Comparison of ENCODE assay signal across 9 cellular contexts in genomic region chr2:211745295-211746097, GRCh38.
DNase-seq lines count a peak whose midpoint lies in the region; ATAC-seq, FAIRE-seq and TF ChIP-seq lines count a peak whose summit lies in the region.
"Had no signal": no experiment of that assay in that cellular context is flagged by ENCODE, and none has a peak within 500 bp of the region (broad histone marks: within the 10 kb centered on the region; RNA-seq: fewer than 3 reads in every experiment).

No MANE protein-coding gene starts in this region.

- H3K4me3 ChIP-seq in heart left ventricle (no peak overlapping the region), gastrocnemius medialis (no peak overlapping the region)

- no peaks in the 10 kb centered on the region for H3K4me1 Mint-ChIP-seq in activated naive CD8-positive, alpha-beta T cell treated with anti-CD3 and anti-CD28 coated beads for 36 hours

- H3K4me3 Mint-ChIP-seq in activated naive CD8-positive, alpha-beta T cell treated with anti-CD3 and anti-CD28 coated beads for 36 hours = no peak overlapping the region
- H3K4me3 Mint-ChIP-seq: dendritic cell treated with granulocyte-macrophage colony-stimulating factor and Interleukin-4, amounts not matched to agents 40 ng/mL and 50 ng/mL, for 4 days had no signal

- H3K27me3 Mint-ChIP-seq in activated naive CD8-positive, alpha-beta T cell treated with anti-CD3 and anti-CD28 coated beads for 36 hours = peaks cover 3% of the 10 kb centered on the region
- H3K27me3 Mint-ChIP-seq: dendritic cell treated with granulocyte-macrophage colony-stimulating factor and Interleukin-4, amounts not matched to agents 40 ng/mL and 50 ng/mL, for 4 days had no signal

- H3K4me1 ChIP-seq in heart left ventricle (peaks cover 0 to 10% (median 0%) of the 10 kb centered on the region in 12 donors), gastrocnemius medialis (peaks cover 0 to 5% of the 10 kb centered on the region in 2 donors)

- peak; percentile 72 for FAIRE-seq in G401.6 (lab: Jason Lieb, UNC)

- 31 to 37% (median 35%) methylated on average over 4 of the region's 4 CpGs for WGBS in heart left ventricle, 4 donors

- ATAC-seq in HG03457 (IDR thresholded peaks at IDR 0.05; ENCODE audit: unreplicated experiment) (peak; percentile 96), heart left ventricle (peak; percentile 85 to 94 (median 86)), gastrocnemius medialis (peak in 1 of 2 donors; percentile 74)

- no peaks in the 10 kb centered on the region for H3K27me3 ChIP-seq in heart left ventricle
- no peaks in the 10 kb centered on the region for H3K27me3 ChIP-seq in gastrocnemius medialis

- H3K9me3 ChIP-seq in heart left ventricle = no peaks in the 10 kb centered on the region
- H3K9me3 ChIP-seq in gastrocnemius medialis = no peaks in the 10 kb centered on the region

- no peaks in the 10 kb centered on the region for H3K36me3 Mint-ChIP-seq in activated naive CD8-positive, alpha-beta T cell treated with anti-CD3 and anti-CD28 coated beads for 36 hours

- H3K27ac ChIP-seq in heart left ventricle (no peak overlapping the region), gastrocnemius medialis (no peak overlapping the region)

- TF ChIP-seq CTCF in GM20000 (IDR thresholded peaks at IDR 0.05; ENCODE audit: extremely low read depth, missing control alignments) (peak; percentile 53), heart left ventricle (IDR thresholded peaks at IDR 0.05) (peak; percentile 69 to 84 (median 78)), gastrocnemius medialis (IDR thresholded peaks at IDR 0.05 in 4 of 5, conservative IDR thresholded peaks at IDR 0.05 in 1 of 5) (peak; percentile 49 to 85 (median 73))

- DNase-seq in GM20000 (ENCODE audit: low spot score) = peak; percentile 55
- peak; percentile 21 to 76 for DNase-seq in NCI-H446 (lab: John Stamatoyannopoulos, UW)
- peak; percentile 13 for DNase-seq in activated naive CD8-positive, alpha-beta T cell treated with anti-CD3 and anti-CD28 coated beads for 36 hours
- peak in 4 of 5 donors; percentile 22 to 48 (median 39) for DNase-seq in heart left ventricle
- peak; percentile 6 to 31 for DNase-seq in gastrocnemius medialis
- no peak for DNase-seq in middle frontal gyrus (ENCODE audit: extremely low spot score, low spot score)

- in situ Hi-C loops in gastrocnemius medialis (cut with MboI; ENCODE audit: low sequenced_read_pairs in 4 of 4) = no loop called here

- intact Hi-C loops in heart left ventricle (cut with DNase I) (loop anchor here in 8 of 10 donors (1.0 to 10.0 kb wide), 7 partner anchors 797 to 822 kb away; no protein-coding TSS in a partner anchor), gastrocnemius medialis (cut with DNase I; ENCODE audit: low total_unique reads) (loop anchor here (1.0 to 2.0 kb wide), 2 partner anchors 803 to 822 kb away; no protein-coding TSS in a partner anchor)

- no peak overlapping the region for H3K27ac Mint-ChIP-seq in activated naive CD8-positive, alpha-beta T cell treated with anti-CD3 and anti-CD28 coated beads for 36 hours
- H3K27ac Mint-ChIP-seq: dendritic cell treated with granulocyte-macrophage colony-stimulating factor and Interleukin-4, amounts not matched to agents 40 ng/mL and 50 ng/mL, for 4 days had no signal

- H3K9me3 Mint-ChIP-seq in activated naive CD8-positive, alpha-beta T cell treated with anti-CD3 and anti-CD28 coated beads for 36 hours = no peaks in the 10 kb centered on the region
- H3K9me3 Mint-ChIP-seq: dendritic cell treated with granulocyte-macrophage colony-stimulating factor and Interleukin-4, amounts not matched to agents 40 ng/mL and 50 ng/mL, for 4 days had no signal

- TF ChIP-seq POLR2A in heart left ventricle (IDR thresholded peaks at IDR 0.05) = no peak
- no peak for TF ChIP-seq POLR2A in gastrocnemius medialis (IDR thresholded peaks at IDR 0.05)

- H3K36me3 ChIP-seq in heart left ventricle = no peaks in the 10 kb centered on the region
- no peaks in the 10 kb centered on the region for H3K36me3 ChIP-seq in gastrocnemius medialis
